ENCODE assay signal across 1 cellular context in the genomic region with DNA sequence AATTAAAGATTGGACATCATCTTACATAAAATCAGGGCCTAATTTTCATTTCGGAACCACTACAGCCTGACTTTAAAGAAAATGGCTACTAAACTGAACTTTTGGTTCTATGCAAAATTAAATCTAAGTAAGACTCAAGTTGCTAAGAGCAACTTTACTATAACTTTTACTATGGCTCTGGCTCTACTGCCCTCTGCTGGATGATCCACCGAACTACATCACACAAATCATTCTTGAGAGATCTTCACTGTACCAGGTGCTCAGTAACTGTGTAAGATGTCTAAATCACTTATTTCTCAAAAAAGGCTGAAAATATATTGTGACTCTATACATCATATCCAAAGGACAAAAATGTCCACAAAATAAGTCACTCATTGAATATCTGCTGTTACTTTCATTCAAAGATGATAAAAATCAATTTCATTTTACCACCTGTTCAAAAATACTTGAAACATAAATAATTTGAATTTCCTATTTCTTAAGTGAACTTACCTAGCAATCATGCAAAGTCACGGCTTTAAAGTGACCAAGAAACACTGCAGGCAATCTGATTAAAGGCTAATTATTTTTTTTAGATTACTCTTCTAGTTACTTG.
TF ChIP-seq lines count a peak whose summit lies in the region.

No MANE protein-coding gene starts in this region.

TF ChIP-seq in HepG2, 621 proteins besides CTCF, POLR2A, EP300 and RAD21 (continued from another document):
- TF ChIP-seq, protein P1, sequence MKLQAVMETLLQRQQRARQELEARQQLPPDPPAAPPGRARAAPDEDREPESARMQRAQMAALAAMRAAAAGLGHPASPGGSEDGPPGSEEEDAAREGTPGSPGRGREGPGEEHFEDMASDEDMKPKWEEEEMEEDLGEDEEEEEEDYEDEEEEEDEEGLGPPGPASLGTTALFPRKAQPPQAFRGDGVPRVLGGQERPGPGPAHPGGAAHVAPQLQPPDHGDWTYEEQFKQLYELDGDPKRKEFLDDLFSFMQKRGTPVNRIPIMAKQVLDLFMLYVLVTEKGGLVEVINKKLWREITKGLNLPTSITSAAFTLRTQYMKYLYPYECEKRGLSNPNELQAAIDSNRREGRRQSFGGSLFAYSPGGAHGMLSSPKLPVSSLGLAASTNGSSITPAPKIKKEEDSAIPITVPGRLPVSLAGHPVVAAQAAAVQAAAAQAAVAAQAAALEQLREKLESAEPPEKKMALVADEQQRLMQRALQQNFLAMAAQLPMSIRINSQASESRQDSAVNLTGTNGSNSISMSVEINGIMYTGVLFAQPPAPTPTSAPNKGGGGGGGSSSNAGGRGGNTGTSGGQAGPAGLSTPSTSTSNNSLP (IDR thresholded peaks at IDR 0.05; ENCODE audit: low read depth, low read length) = 0 out of 2 replicates have a peak, but pooled peaks have one; percentile 26
- TF ChIP-seq ZMYM2 (CRISPR knock-in tag; IDR thresholded peaks at IDR 0.05) (no peak), ZNF232 (CRISPR knock-in tag; IDR thresholded peaks at IDR 0.05; ENCODE audit: borderline replicate concordance) (no peak), STAG1 (CRISPR knock-in tag; IDR thresholded peaks at IDR 0.05) (peak; percentile 69), SMC3 (IDR thresholded peaks at IDR 0.05; ENCODE audit: low read length) (peak; percentile 73), MED8 (CRISPR knock-in tag; IDR thresholded peaks at IDR 0.05; ENCODE audit: insufficient replicate concordance) (no peak), ZNF629 (CRISPR knock-in tag; conservative IDR thresholded peaks at IDR 0.05) (no peak)
- TF ChIP-seq, protein P2, sequence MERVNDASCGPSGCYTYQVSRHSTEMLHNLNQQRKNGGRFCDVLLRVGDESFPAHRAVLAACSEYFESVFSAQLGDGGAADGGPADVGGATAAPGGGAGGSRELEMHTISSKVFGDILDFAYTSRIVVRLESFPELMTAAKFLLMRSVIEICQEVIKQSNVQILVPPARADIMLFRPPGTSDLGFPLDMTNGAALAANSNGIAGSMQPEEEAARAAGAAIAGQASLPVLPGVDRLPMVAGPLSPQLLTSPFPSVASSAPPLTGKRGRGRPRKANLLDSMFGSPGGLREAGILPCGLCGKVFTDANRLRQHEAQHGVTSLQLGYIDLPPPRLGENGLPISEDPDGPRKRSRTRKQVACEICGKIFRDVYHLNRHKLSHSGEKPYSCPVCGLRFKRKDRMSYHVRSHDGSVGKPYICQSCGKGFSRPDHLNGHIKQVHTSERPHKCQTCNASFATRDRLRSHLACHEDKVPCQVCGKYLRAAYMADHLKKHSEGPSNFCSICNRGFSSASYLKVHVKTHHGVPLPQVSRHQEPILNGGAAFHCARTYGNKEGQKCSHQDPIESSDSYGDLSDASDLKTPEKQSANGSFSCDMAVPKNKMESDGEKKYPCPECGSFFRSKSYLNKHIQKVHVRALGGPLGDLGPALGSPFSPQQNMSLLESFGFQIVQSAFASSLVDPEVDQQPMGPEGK (CRISPR knock-in tag; IDR thresholded peaks at IDR 0.05) = no peak
